ENCODE assay signal across 8 cellular contexts in genomic region chr1:100265931-100266830, GRCh38. TPM values are rescaled to one million over a fixed set of nuclear protein-coding genes. Genes with fewer than 3 reads are reported as not detected.
DNase-seq lines count a peak whose midpoint lies in the region; ATAC-seq and TF ChIP-seq lines count a peak whose summit lies in the region.

Gene RTCA, plus strand, starts transcription at chr1:100266216. Its CDS starts 160 bp downstream, at chr1:100266376.

- intact Hi-C loops in PC-3 (cut with micrococcal nuclease): loop anchor here (5.0 to 10.0 kb wide), 2 partner anchors 86 to 189 kb away; partner anchors contain the start of gene CDC14A

- ATAC-seq in GM21576 (IDR thresholded peaks at IDR 0.05; ENCODE audit: unreplicated experiment) (peak; percentile 97), PC-3 (peak; percentile 96)

- H3K4me1 ChIP-seq in PC-3 (ENCODE audit: insufficient read depth, low read length) (peaks cover 10% of the 10 kb centered on the region), mucosa of rectum (ENCODE audit: control insufficient read depth in 2 of 2, insufficient read depth in 2 of 2, low read length in 2 of 2) (peaks cover 10 to 13% of the 10 kb centered on the region in 2 donors)

- no peaks in the 10 kb centered on the region for H3K9me2 ChIP-seq in PC-3 (replicated peaks; ENCODE audit: low read length)

- H3K36me3 ChIP-seq in PC-3 (ENCODE audit: low read depth, low read length) (peaks cover 22% of the 10 kb centered on the region), mucosa of rectum (ENCODE audit: control insufficient read depth in 2 of 2, insufficient read depth in 2 of 2, low read length in 2 of 2) (peaks cover 9 to 18% of the 10 kb centered on the region in 2 donors)

- peak within 1 kb of the TSS; percentile 94 for H3K4me2 ChIP-seq in PC-3 (ENCODE audit: low read length)

- peak within 1 kb of the TSS; percentile 23 for H3K27ac ChIP-seq in PC-3 (ENCODE audit: low read length)
- H3K27ac ChIP-seq in mucosa of rectum (ENCODE audit: low read depth in 2 of 2, low read length in 2 of 2): peak within 1 kb of the TSS; percentile 91 to 92

- H3K79me2 ChIP-seq in PC-3 (ENCODE audit: low read length): peaks cover 30% of the 10 kb centered on the region

- H3K4me3 ChIP-seq in PC-3 (ENCODE audit: low read length) (peak within 1 kb of the TSS; percentile 97), epithelial cell of proximal tubule (ENCODE audit: low read depth, low read length) (peak within 1 kb of the TSS; percentile 88), mucosa of rectum (ENCODE audit: low read length in 2 of 2) (peak within 1 kb of the TSS; percentile 90 to 97)

- H3K9me3 ChIP-seq in PC-3 (ENCODE audit: low read length): no peaks in the 10 kb centered on the region
- H3K9me3 ChIP-seq in mucosa of rectum (ENCODE audit: control insufficient read depth in 2 of 2, low read length in 2 of 2): no peaks in the 10 kb centered on the region

- TF ChIP-seq RAD21 in Ishikawa (IDR thresholded peaks at IDR 0.05; ENCODE audit: low read depth): no peak

- POLR2A ChIA-PET in PC-3 (lab: Charles Lee; ENCODE audit: unreplicated experiment): no interaction called here

- peak; percentile 69 for DNase-seq in DMS 273 treated with DMSO at 0.1 percent for 48 hours (lab: John Stamatoyannopoulos, UW)
- peak; percentile 96 for DNase-seq in PC-3
- DNase-seq in activated T-cell treated with anti-CD3 and anti-CD28 coated beads, Interleukin-2, amount 50 U/mL, for 1 hour: peak; percentile 93
- DNase-seq in epithelial cell of proximal tubule (ENCODE audit: low read depth): peak; percentile 53
- DNase-seq in stimulated activated CD8-positive, alpha-beta memory T cell treated with anti-CD3 and anti-CD28 coated beads, Interleukin-4, amount 100 ng/mL, for 48 hours: peak; percentile 97

- H2AFZ ChIP-seq in PC-3 (ENCODE audit: low read length): peak within 1 kb of the TSS; percentile 99

- H3K9ac ChIP-seq in PC-3 (ENCODE audit: low read length): peak within 1 kb of the TSS; percentile 94
- H3K9ac ChIP-seq in mucosa of rectum (ENCODE audit: low read depth in 1 of 2, low read length in 2 of 2): peak within 1 kb of the TSS; percentile 92 to 94

- no peaks in the 10 kb centered on the region for H3K27me3 ChIP-seq in PC-3 (ENCODE audit: low read length)
- no peaks in the 10 kb centered on the region for H3K27me3 ChIP-seq in mucosa of rectum (ENCODE audit: control insufficient read depth in 2 of 2, insufficient read depth in 2 of 2, low read length in 2 of 2)

- BruUV-seq in PC-3 (replicated peaks; lab: Mats Ljungman, UMichigan): no TSS peak

- TF ChIP-seq CTCF in PC-3 (conservative IDR thresholded peaks at IDR 0.05; ENCODE audit: low read depth, low read length) (no peak), epithelial cell of proximal tubule (conservative IDR thresholded peaks at IDR 0.05; ENCODE audit: low read depth, low read length) (no peak)

- no peaks in the 10 kb centered on the region for H4K20me1 ChIP-seq in PC-3 (ENCODE audit: low read length)

- CTCF ChIA-PET in PC-3 (lab: Charles Lee): interaction anchor here (1.0 kb wide), 1 partner anchor 193 kb away, joined by 3 read pairs; no protein-coding TSS in a partner anchor

- H3F3A ChIP-seq in PC-3 (ENCODE audit: low read length, unreplicated experiment): no peaks in the 10 kb centered on the region

- no peak for TF ChIP-seq EP300 in Ishikawa (IDR thresholded peaks at IDR 0.05; ENCODE audit: borderline replicate concordance)

TF ChIP-seq in Ishikawa, 13 proteins besides CTCF, POLR2A, EP300 and RAD21:
- TF ChIP-seq YY1 (IDR thresholded peaks at IDR 0.05; ENCODE audit: low read depth): 0 out of 2 replicates have a peak, but pooled peaks have one; percentile 9
- TF ChIP-seq USF1 (IDR thresholded peaks at IDR 0.05): no peak
- TF ChIP-seq ZBTB7A (IDR thresholded peaks at IDR 0.05; ENCODE audit: low read depth): no peak; the same call in 1 of the 2 replicates
- no peak for TF ChIP-seq FOXM1 (IDR thresholded peaks at IDR 0.05; ENCODE audit: borderline replicate concordance, low read depth)
- no peak for TF ChIP-seq CREB1 (IDR thresholded peaks at IDR 0.05; ENCODE audit: low read depth)
- TF ChIP-seq, protein P1, sequence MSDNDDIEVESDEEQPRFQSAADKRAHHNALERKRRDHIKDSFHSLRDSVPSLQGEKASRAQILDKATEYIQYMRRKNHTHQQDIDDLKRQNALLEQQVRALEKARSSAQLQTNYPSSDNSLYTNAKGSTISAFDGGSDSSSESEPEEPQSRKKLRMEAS (IDR thresholded peaks at IDR 0.05): peak; percentile 73
- no peak for TF ChIP-seq REST (IDR thresholded peaks at IDR 0.05; ENCODE audit: low read depth)
- 0 out of 2 replicates have a peak, but pooled peaks have one; percentile 27 for TF ChIP-seq TCF12 (IDR thresholded peaks at IDR 0.05; ENCODE audit: low read depth)
- TF ChIP-seq TAF1 (IDR thresholded peaks at IDR 0.05; ENCODE audit: low read depth): peak; percentile 84
- TF ChIP-seq NFIC (IDR thresholded peaks at IDR 0.05): peak; percentile 42; the same call in 1 of the 2 replicates
- TF ChIP-seq TEAD4 (IDR thresholded peaks at IDR 0.05): peak; percentile 39
- TF ChIP-seq CEBPB (IDR thresholded peaks at IDR 0.05): no peak

RNA-seq across cellular contexts. Expression of gene RTCA, which starts in this region (rescaled TPM):
- total RNA-seq in PC-3 (2014; rRNA removed) (34.4 and 41.7 TPM in 2 replicates), epithelial cell of proximal tubule (32.5 and 40.4 TPM in 2 replicates)

Comparison
In these comparisons a context has a peak if more than half of its experiments do, and no peak if none do; other contexts are left out.
1. Peak in every context shown above with its lines: DNase-seq, ATAC-seq, H3K4me3 ChIP-seq and H3K27ac ChIP-seq.